3 cellular contexts compared by ENCODE assay signal in the genomic region with DNA sequence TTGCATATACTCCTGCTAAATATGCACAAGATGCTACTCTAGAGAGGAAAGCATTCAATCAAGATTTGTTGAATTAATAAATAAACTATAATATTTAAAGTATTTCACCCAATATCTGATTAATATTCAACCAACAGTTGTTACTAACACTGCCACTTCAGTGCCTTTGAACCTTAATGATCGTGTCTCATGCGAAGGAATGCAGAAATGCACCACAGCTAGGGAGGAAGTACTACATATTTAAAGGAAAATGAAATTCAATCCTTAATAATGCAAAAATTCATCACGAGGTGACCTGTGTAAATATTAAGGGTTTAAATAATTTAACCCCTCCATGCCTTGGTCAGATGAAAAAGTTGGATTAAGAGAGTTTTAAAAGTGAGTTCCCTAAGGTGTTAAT.
"Had no signal": no experiment of that assay in that cellular context is flagged by ENCODE, and none has a peak within 500 bp of the region (broad histone marks: within the 10 kb centered on the region; RNA-seq: fewer than 3 reads in every experiment).

No MANE protein-coding gene starts in this region.

- ATAC-seq: GM12878 had no signal

- DNase-seq: GDM1, GF-D8 had no signal

- H3K4me3 ChIP-seq: GM12878 had no signal
